20 cellular contexts compared by ENCODE assay signal in the genomic region with DNA sequence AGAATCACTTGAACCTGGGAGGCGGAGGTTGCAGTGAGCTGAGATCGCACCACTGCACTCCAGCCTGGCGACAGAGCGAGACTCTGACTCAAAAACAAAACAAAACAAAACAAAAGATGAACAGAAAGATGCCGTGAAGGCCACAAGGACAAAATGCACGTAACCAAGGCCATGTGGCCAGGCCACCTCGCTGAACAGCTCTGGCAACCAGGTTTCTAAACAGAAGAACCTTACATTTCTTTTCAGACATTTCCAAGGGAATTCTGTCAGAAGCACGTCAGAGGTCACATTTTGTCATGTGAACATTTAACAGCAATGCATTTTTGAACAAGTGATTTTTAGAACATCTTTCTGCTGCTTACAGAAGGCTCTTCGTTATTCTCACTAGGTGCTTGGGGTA.
"Had no signal": no experiment of that assay in that cellular context is flagged by ENCODE, and none has a peak within 500 bp of the region (broad histone marks: within the 10 kb centered on the region; RNA-seq: fewer than 3 reads in every experiment).

No MANE protein-coding gene starts in this region.

- H3K4me1 Mint-ChIP-seq: nephron progenitor cell had no signal

- DNase-seq: activated naive CD4-positive, alpha-beta T cell; anterior cingulate cortex; heart right ventricle; islet precursor cell; left cardiac atrium; mesenchymal stem cell; mucosa of descending colon; nephron progenitor cell; pancreas; psoas muscle; stimulated activated CD4-positive, alpha-beta T cell treated with anti-CD3 and anti-CD28 coated beads, Interleukin-12 subunit alpha, Interleukin-12 subunit beta, amount 100 ng/mL, for 4 hours; stimulated activated CD4-positive, alpha-beta T cell treated with anti-CD3 and anti-CD28 coated beads, Interleukin-4, amount 100 ng/mL, for 4 hours; stomach; T-helper 1 cell; transverse colon had no signal

- ATAC-seq: activated T-helper 17 cell treated with anti-CD3 and anti-CD28 coated beads, Interleukin-2, amount 50 U/mL, for 72 hours; heart right ventricle; left cardiac atrium; mucosa of descending colon; pancreas; psoas muscle had no signal

- H3K4me1 ChIP-seq: pancreas, psoas muscle, transverse colon, vagina had no signal

- H3K27ac ChIP-seq: coronary artery, epithelial cell of prostate, pancreas, psoas muscle, right atrium auricular region, transverse colon, vagina had no signal

- H3K27me3 Mint-ChIP-seq: activated T-helper 17 cell treated with anti-CD3 and anti-CD28 coated beads, Interleukin-2, amount 50 U/mL, for 72 hours had no signal

- H3K4me3 Mint-ChIP-seq: activated T-helper 17 cell treated with anti-CD3 and anti-CD28 coated beads, Interleukin-2, amount 50 U/mL, for 72 hours; nephron progenitor cell had no signal

- H3K9me3 Mint-ChIP-seq: activated T-helper 17 cell treated with anti-CD3 and anti-CD28 coated beads, Interleukin-2, amount 50 U/mL, for 72 hours; nephron progenitor cell had no signal

- H3K27me3 ChIP-seq: heart right ventricle, pancreas, right atrium auricular region, stomach, transverse colon, vagina had no signal

- H3K4me3 ChIP-seq: coronary artery, heart right ventricle, mucosa of descending colon, pancreas, psoas muscle, right atrium auricular region, stomach, transverse colon, vagina had no signal

- H3K9me3 ChIP-seq: heart right ventricle, mucosa of descending colon, pancreas, psoas muscle, right atrium auricular region, stomach, transverse colon, vagina had no signal
